In genomic region chr6:7432391-7433207, GRCh38 we compare ENCODE assay signal across 23 cellular contexts. TPM values are rescaled to one million over a fixed set of nuclear protein-coding genes. Genes with fewer than 3 reads are reported as not detected.
DNase-seq lines count a peak whose midpoint lies in the region; TF ChIP-seq lines count a peak whose summit lies in the region.
"Had no signal": no experiment of that assay in that cellular context is flagged by ENCODE, and none has a peak within 500 bp of the region (broad histone marks: within the 10 kb centered on the region; RNA-seq: fewer than 3 reads in every experiment).

No MANE protein-coding gene starts in this region.

- no peak overlapping the region for H3K14ac ChIP-seq in neuronal stem cell (ENCODE audit: low read length)

- peak overlapping the region; percentile 82 for H3K27ac Mint-ChIP-seq in chondrocyte (ENCODE audit: unreplicated experiment)
- H3K27ac Mint-ChIP-seq: activated CD8-positive, alpha-beta T cell treated with anti-CD3 and anti-CD28 coated beads for 36 hours had no signal

- no peak overlapping the region for H3K4me3 ChIP-seq in H7 (ENCODE audit: insufficient read depth, low read depth, low read length)
- H3K4me3 ChIP-seq in neuronal stem cell (ENCODE audit: low read length in 2 of 2) = no peak overlapping the region
- H3K4me3 ChIP-seq: GM12878, hepatocyte, upper lobe of left lung had no signal

- H3K9me3 ChIP-seq in neuronal stem cell (replicated peaks in 1 of 2; ENCODE audit: control insufficient read depth in 2 of 2, insufficient read depth in 1 of 2, low read depth in 1 of 2, low read length in 2 of 2) = peaks cover 0 to 3% of the 10 kb centered on the region in 2 donors
- H3K9me3 ChIP-seq: BE2C, upper lobe of left lung had no signal

- peaks cover 15% of the 10 kb centered on the region for H3K4me1 Mint-ChIP-seq in chondrocyte (ENCODE audit: low read depth)
- H3K4me1 Mint-ChIP-seq: central memory CD8-positive, alpha-beta T cell had no signal

- H2BK5ac ChIP-seq in neuronal stem cell (ENCODE audit: low read length) = no peak overlapping the region

- H4K8ac ChIP-seq in neuronal stem cell (ENCODE audit: low read depth, low read length) = no peak overlapping the region

- H3K4ac ChIP-seq in neuronal stem cell (ENCODE audit: low read length) = no peak overlapping the region

- H2AK5ac ChIP-seq in neuronal stem cell (ENCODE audit: low read depth, low read length) = no peak overlapping the region

- no peak overlapping the region for H4K91ac ChIP-seq in neuronal stem cell (ENCODE audit: low read depth, low read length, poor library complexity)

- H2BK12ac ChIP-seq in neuronal stem cell (ENCODE audit: low read length) = no peak overlapping the region

- H2BK15ac ChIP-seq in neuronal stem cell (ENCODE audit: low read length) = peak overlapping the region; percentile 42

- H3K36me3 ChIP-seq in H7 (replicated peaks; ENCODE audit: control insufficient read depth, insufficient read depth, low read length) (no peaks in the 10 kb centered on the region), neuronal stem cell (replicated peaks in 1 of 2; ENCODE audit: control insufficient read depth in 2 of 2, insufficient read depth in 2 of 2, low read length in 2 of 2) (no peaks in the 10 kb centered on the region)
- H3K36me3 ChIP-seq: BE2C, stomach, upper lobe of left lung had no signal

- TF ChIP-seq CTCF in chondrocyte (IDR thresholded peaks at IDR 0.05) = no peak

- H3K79me1 ChIP-seq in neuronal stem cell (ENCODE audit: low read depth, low read length) = no peaks in the 10 kb centered on the region

- no peak overlapping the region for H3K4me3 Mint-ChIP-seq in chondrocyte (ENCODE audit: unreplicated experiment)
- H3K4me3 Mint-ChIP-seq: activated CD8-positive, alpha-beta T cell treated with anti-CD3 and anti-CD28 coated beads for 36 hours; central memory CD8-positive, alpha-beta T cell had no signal

- H3K4me2 ChIP-seq in neuronal stem cell (ENCODE audit: insufficient read depth, low read length, poor library complexity, severe bottlenecking) = no peak overlapping the region
- H3K4me2 ChIP-seq: hepatocyte had no signal

- no peak overlapping the region for H3K27ac ChIP-seq in neuronal stem cell (replicated peaks; ENCODE audit: low read length)
- H3K27ac ChIP-seq: epithelial cell of prostate, hepatocyte, stomach, upper lobe of left lung had no signal

- H3K9me3 Mint-ChIP-seq in chondrocyte (ENCODE audit: low read depth) = peaks cover 4% of the 10 kb centered on the region

- H3K27me3 Mint-ChIP-seq in chondrocyte (ENCODE audit: low read depth) = no peaks in the 10 kb centered on the region

- H3K4me1 ChIP-seq in neuronal stem cell (ENCODE audit: control insufficient read depth in 2 of 2, insufficient read depth in 1 of 2, low read depth in 1 of 2, low read length in 2 of 2) = peaks cover 0 to 5% of the 10 kb centered on the region in 2 donors
- H3K4me1 ChIP-seq: BE2C had no signal

- H3K18ac ChIP-seq in neuronal stem cell (ENCODE audit: low read length) = peak overlapping the region; percentile 58

- no peak overlapping the region for H3K23ac ChIP-seq in neuronal stem cell (ENCODE audit: low read depth, low read length, poor library complexity)

- no peak overlapping the region for H3K9ac ChIP-seq in neuronal stem cell (ENCODE audit: low read depth, low read length, poor library complexity)

- DNase-seq in NCI-H2029 (lab: John Stamatoyannopoulos, UW) (peak; percentile 67), NCI-H2029 treated with DMSO at 0.1 percent for 48 hours (lab: John Stamatoyannopoulos, UW) (no peak), H7 (peak; percentile 47), chondrocyte (ENCODE audit: low spot score) (no peak), neuronal stem cell (ENCODE audit: low spot score) (no peak), NCI-H748 treated with DMSO at 0.1 percent for 48 hours (lab: John Stamatoyannopoulos, UW) (no peak)
- no peak for DNase-seq in stimulated activated CD4-positive, alpha-beta T cell treated with anti-CD3 and anti-CD28 coated beads, Interleukin-1b, Interleukin-23, amount 100 ng/mL, for 48 hours
- DNase-seq in activated effector memory CD4-positive, alpha-beta T cell treated with anti-CD3 and anti-CD28 coated beads, Interleukin-2, amount 50 U/mL, for 16 hours = no peak
- DNase-seq: 8988T; activated CD8-positive, alpha-beta T cell treated with anti-CD3 and anti-CD28 coated beads for 36 hours; anterior cingulate cortex; BE2C; foreskin melanocyte; NCI-H345; SIG-M5 had no signal

- H2BK120ac ChIP-seq in neuronal stem cell (ENCODE audit: low read depth, low read length) = no peak overlapping the region

- H3K36me3 Mint-ChIP-seq in chondrocyte (ENCODE audit: low read depth) = no peaks in the 10 kb centered on the region

- peak overlapping the region; percentile 64 for H2AFZ ChIP-seq in neuronal stem cell (ENCODE audit: low read length)
- H2AFZ ChIP-seq: hepatocyte had no signal

- WGBS in neuronal stem cell (ENCODE audit: extremely low coverage in 2 of 2, insufficient read length in 2 of 2, insufficient replicate concordance in 1 of 2), 2 donors = no CpG with 5 or more reads among the region's 17 CpGs

- no peaks in the 10 kb centered on the region for H3K27me3 ChIP-seq in H7 (ENCODE audit: control insufficient read depth, insufficient read depth, low read length)
- peaks cover 0 to 4% (median 0%) of the 10 kb centered on the region in 3 experiments for H3K27me3 ChIP-seq in neuronal stem cell (ENCODE audit: control insufficient read depth in 3 of 3, insufficient read depth in 3 of 3, low read depth in 1 of 3, low read length in 3 of 3)
- H3K27me3 ChIP-seq: BE2C, hepatocyte, stomach, upper lobe of left lung had no signal

RNA-seq across cellular contexts. Expression of gene RIOK1, which starts 43.0 kb away (rescaled TPM):
- 27.3 and 34.0 TPM in 2 replicates for total RNA-seq in H7 (2014; rRNA removed; shearing (Covaris generic))
- total RNA-seq in chondrocyte = 13.7 to 24.5 TPM (median 14.4 TPM) in 3 replicates
- 27.3 TPM for polyA plus RNA-seq in neuronal stem cell (2013, experiment 1 of 2)
- 26.7 TPM for polyA plus RNA-seq in neuronal stem cell (2013, experiment 2 of 2)

RNA-seq across cellular contexts. Expression of gene CAGE1, which starts 43.1 kb away (rescaled TPM):
- 0.11 and 0.21 TPM in 2 replicates for total RNA-seq in H7 (2014; rRNA removed; shearing (Covaris generic))
- not detected in 3 replicates for total RNA-seq in chondrocyte
- polyA plus RNA-seq in neuronal stem cell (2013, experiment 1 of 2) = 0.01 TPM
- 0.01 TPM for polyA plus RNA-seq in neuronal stem cell (2013, experiment 2 of 2)
- total RNA-seq: LHCN-M2, stomach, upper lobe of left lung had no signal
- polyA plus RNA-seq: hepatocyte, liver, stomach had no signal

Comparison
In these comparisons a context has a peak if more than half of its experiments do, and no peak if none do; other contexts are left out.
1. DNase-seq: peak in NCI-H2029 (single experiment) and H7 (single experiment); none in NCI-H2029 treated with DMSO at 0.1 percent for 48 hours (single experiment), chondrocyte (single experiment), neuronal stem cell (single experiment), stimulated activated CD4-positive, alpha-beta T cell treated with anti-CD3 and anti-CD28 coated beads, Interleukin-1b, Interleukin-23, amount 100 ng/mL, for 48 hours (single experiment), NCI-H748 treated with DMSO at 0.1 percent for 48 hours (single experiment) and activated effector memory CD4-positive, alpha-beta T cell treated with anti-CD3 and anti-CD28 coated beads, Interleukin-2, amount 50 U/mL, for 16 hours (single experiment).